In genomic region chr17:68035523-68036303, GRCh38 we compare ENCODE assay signal across 8 cellular contexts. TPM values are rescaled to one million over a fixed set of nuclear protein-coding genes. Genes with fewer than 3 reads are reported as not detected.
DNase-seq lines count a peak whose midpoint lies in the region; ATAC-seq and TF ChIP-seq lines count a peak whose summit lies in the region.

TSS of gene KPNA2 (plus strand) at chr17:68035735. CDS start at chr17:68037133, 1,398 bp downstream.

- no peaks in the 10 kb centered on the region for H3K9me3 ChIP-seq in ES-I3 (ENCODE audit: control insufficient read depth, insufficient read depth, low read length)
- H3K9me3 ChIP-seq in HAP-1, result no peaks in the 10 kb centered on the region
- no peaks in the 10 kb centered on the region for H3K9me3 ChIP-seq in MG63

- peak within 1 kb of the TSS; percentile 86 to 92 for H3K27ac Mint-ChIP-seq in natural killer cell treated with Interleukin-12 subunit alpha and Interleukin-12 subunit beta and Interleukin-15 and Interleukin-18, amount 100 ng/mL, for 72 hours

- peak; percentile 95 to 96 for ATAC-seq in natural killer cell treated with Interleukin-12 subunit alpha and Interleukin-12 subunit beta and Interleukin-15 and Interleukin-18, amount 100 ng/mL, for 72 hours

- no peaks in the 10 kb centered on the region for H3K27me3 Mint-ChIP-seq in natural killer cell treated with Interleukin-12 subunit alpha and Interleukin-12 subunit beta and Interleukin-15 and Interleukin-18, amount 100 ng/mL, for 72 hours

- DNase-seq in HAP-1 (ENCODE audit: low spot score in 2 of 2), result peak; percentile 94 to 96
- peak; percentile 95 for DNase-seq in MG63
- DNase-seq in SHP77 (lab: John Stamatoyannopoulos, UW), result peak; percentile 98 to 99
- DNase-seq in activated effector memory CD4-positive, alpha-beta T cell treated with Interleukin-2 at 50 U/mL for 16 hours, result peak; percentile 86
- peak; percentile 99 for DNase-seq in fibroblast of the aortic adventitia (ENCODE audit: low read depth)
- peak; percentile 95 for DNase-seq in natural killer cell treated with Interleukin-12 subunit alpha and Interleukin-12 subunit beta and Interleukin-15 and Interleukin-18, amount 100 ng/mL, for 72 hours (ENCODE audit: low spot score)
- peak; percentile 95 for DNase-seq in stimulated activated naive CD4-positive, alpha-beta T cell treated with Interleukin-2 at 50 U/mL for 16 hours (lab: John Stamatoyannopoulos, UW)

- peaks cover 14% of the 10 kb centered on the region for H3K4me1 ChIP-seq in ES-I3 (ENCODE audit: insufficient read depth, low read length)
- peaks cover 19% of the 10 kb centered on the region for H3K4me1 ChIP-seq in HAP-1

- H3K36me3 ChIP-seq in ES-I3 (ENCODE audit: insufficient read depth, low read length) (peaks cover 36% of the 10 kb centered on the region), HAP-1 (replicated peaks) (peaks cover 52% of the 10 kb centered on the region), MG63 (peaks cover 51% of the 10 kb centered on the region)

- peaks cover 8 to 12% of the 10 kb centered on the region in 2 donors for H3K4me1 Mint-ChIP-seq in natural killer cell treated with Interleukin-12 subunit alpha and Interleukin-12 subunit beta and Interleukin-15 and Interleukin-18, amount 100 ng/mL, for 72 hours (ENCODE audit: low read depth in 2 of 2)

- peaks cover 18% of the 10 kb centered on the region for H3K36me3 Mint-ChIP-seq in natural killer cell treated with Interleukin-12 subunit alpha and Interleukin-12 subunit beta and Interleukin-15 and Interleukin-18, amount 100 ng/mL, for 72 hours

- in situ Hi-C loops in HAP-1 (cut with MboI; ENCODE audit: low sequenced_read_pairs), result no loop called here

- H3K27me3 ChIP-seq in HAP-1 (ENCODE audit: low read depth), result no peaks in the 10 kb centered on the region
- H3K27me3 ChIP-seq in MG63, result no peaks in the 10 kb centered on the region

- H3K9me3 Mint-ChIP-seq in natural killer cell treated with Interleukin-12 subunit alpha and Interleukin-12 subunit beta and Interleukin-15 and Interleukin-18, amount 100 ng/mL, for 72 hours, result no peaks in the 10 kb centered on the region

- H3K9ac ChIP-seq in ES-I3 (ENCODE audit: low read depth, low read length), result peak within 1 kb of the TSS; percentile 100

- peak within 1 kb of the TSS; percentile 91 for H3K4me3 Mint-ChIP-seq in natural killer cell treated with Interleukin-12 subunit alpha and Interleukin-12 subunit beta and Interleukin-15 and Interleukin-18, amount 100 ng/mL, for 72 hours

- H3K4me3 ChIP-seq in HAP-1 (peak within 1 kb of the TSS; percentile 100), MG63 (peak within 1 kb of the TSS; percentile 100), fibroblast of the aortic adventitia (ENCODE audit: low read depth, low read length) (peak within 1 kb of the TSS; percentile 90)

- no peak for TF ChIP-seq CTCF in fibroblast of the aortic adventitia (IDR thresholded peaks at IDR 0.05; ENCODE audit: insufficient read depth, low read length)

RNA-seq across cellular contexts. Expression of gene KPNA2, which starts in this region (rescaled TPM):
- 187 and 211 TPM in 2 replicates for total RNA-seq in MG63 (2014; rRNA removed; shearing (Covaris generic); ENCODE audit: low replicate concordance)
- 83.9 and 134 TPM in 2 replicates for total RNA-seq in fibroblast of the aortic adventitia (ENCODE audit: low replicate concordance)
- total RNA-seq in natural killer cell treated with Interleukin-12 subunit alpha and Interleukin-12 subunit beta and Interleukin-15 and Interleukin-18, amount 100 ng/mL, for 72 hours, result 100 to 1,000 TPM; 172 to 218 TPM

Comparison
In these comparisons a context has a peak if more than half of its experiments do, and no peak if none do; other contexts are left out.
1. Peak in every context shown above with its lines: DNase-seq, ATAC-seq and H3K4me3 ChIP-seq.